1 cellular context compared by ENCODE assay signal in the genomic region with DNA sequence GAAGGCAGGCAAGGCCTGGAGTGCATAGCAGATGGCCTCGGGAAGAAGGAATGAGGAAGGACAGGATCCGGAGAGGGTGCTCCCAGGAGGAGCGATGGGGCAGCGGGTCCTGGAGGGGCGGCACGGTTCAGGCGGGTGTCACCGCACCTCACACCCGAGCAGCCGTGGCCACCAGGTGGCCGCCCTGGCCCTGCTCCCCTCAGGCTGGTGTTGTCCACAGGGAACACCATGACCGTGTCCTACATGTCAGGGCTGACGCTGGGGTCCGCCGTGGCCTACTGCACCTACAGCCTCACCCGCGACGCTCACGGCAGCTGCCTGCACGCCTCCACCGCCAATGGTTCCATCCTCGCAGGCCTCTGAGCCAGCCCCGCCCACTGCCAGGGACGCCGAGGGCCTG.
TF ChIP-seq lines count a peak whose summit lies in the region.

No MANE protein-coding gene starts in this region.

TF ChIP-seq in GM23338, 12 proteins besides CTCF, POLR2A, EP300 and RAD21 (continued from another document):
- TF ChIP-seq CREB1 (CRISPR knock-in tag; IDR thresholded peaks at IDR 0.05; ENCODE audit: low read depth) (no peak), EZH2 (IDR thresholded peaks at IDR 0.05; ENCODE audit: low read depth, unreplicated experiment) (no peak)
- TF ChIP-seq, protein P1, sequence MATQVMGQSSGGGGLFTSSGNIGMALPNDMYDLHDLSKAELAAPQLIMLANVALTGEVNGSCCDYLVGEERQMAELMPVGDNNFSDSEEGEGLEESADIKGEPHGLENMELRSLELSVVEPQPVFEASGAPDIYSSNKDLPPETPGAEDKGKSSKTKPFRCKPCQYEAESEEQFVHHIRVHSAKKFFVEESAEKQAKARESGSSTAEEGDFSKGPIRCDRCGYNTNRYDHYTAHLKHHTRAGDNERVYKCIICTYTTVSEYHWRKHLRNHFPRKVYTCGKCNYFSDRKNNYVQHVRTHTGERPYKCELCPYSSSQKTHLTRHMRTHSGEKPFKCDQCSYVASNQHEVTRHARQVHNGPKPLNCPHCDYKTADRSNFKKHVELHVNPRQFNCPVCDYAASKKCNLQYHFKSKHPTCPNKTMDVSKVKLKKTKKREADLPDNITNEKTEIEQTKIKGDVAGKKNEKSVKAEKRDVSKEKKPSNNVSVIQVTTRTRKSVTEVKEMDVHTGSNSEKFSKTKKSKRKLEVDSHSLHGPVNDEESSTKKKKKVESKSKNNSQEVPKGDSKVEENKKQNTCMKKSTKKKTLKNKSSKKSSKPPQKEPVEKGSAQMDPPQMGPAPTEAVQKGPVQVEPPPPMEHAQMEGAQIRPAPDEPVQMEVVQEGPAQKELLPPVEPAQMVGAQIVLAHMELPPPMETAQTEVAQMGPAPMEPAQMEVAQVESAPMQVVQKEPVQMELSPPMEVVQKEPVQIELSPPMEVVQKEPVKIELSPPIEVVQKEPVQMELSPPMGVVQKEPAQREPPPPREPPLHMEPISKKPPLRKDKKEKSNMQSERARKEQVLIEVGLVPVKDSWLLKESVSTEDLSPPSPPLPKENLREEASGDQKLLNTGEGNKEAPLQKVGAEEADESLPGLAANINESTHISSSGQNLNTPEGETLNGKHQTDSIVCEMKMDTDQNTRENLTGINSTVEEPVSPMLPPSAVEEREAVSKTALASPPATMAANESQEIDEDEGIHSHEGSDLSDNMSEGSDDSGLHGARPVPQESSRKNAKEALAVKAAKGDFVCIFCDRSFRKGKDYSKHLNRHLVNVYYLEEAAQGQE (IDR thresholded peaks at IDR 0.05; ENCODE audit: unreplicated experiment), result no peak
- TF ChIP-seq, protein P2, sequence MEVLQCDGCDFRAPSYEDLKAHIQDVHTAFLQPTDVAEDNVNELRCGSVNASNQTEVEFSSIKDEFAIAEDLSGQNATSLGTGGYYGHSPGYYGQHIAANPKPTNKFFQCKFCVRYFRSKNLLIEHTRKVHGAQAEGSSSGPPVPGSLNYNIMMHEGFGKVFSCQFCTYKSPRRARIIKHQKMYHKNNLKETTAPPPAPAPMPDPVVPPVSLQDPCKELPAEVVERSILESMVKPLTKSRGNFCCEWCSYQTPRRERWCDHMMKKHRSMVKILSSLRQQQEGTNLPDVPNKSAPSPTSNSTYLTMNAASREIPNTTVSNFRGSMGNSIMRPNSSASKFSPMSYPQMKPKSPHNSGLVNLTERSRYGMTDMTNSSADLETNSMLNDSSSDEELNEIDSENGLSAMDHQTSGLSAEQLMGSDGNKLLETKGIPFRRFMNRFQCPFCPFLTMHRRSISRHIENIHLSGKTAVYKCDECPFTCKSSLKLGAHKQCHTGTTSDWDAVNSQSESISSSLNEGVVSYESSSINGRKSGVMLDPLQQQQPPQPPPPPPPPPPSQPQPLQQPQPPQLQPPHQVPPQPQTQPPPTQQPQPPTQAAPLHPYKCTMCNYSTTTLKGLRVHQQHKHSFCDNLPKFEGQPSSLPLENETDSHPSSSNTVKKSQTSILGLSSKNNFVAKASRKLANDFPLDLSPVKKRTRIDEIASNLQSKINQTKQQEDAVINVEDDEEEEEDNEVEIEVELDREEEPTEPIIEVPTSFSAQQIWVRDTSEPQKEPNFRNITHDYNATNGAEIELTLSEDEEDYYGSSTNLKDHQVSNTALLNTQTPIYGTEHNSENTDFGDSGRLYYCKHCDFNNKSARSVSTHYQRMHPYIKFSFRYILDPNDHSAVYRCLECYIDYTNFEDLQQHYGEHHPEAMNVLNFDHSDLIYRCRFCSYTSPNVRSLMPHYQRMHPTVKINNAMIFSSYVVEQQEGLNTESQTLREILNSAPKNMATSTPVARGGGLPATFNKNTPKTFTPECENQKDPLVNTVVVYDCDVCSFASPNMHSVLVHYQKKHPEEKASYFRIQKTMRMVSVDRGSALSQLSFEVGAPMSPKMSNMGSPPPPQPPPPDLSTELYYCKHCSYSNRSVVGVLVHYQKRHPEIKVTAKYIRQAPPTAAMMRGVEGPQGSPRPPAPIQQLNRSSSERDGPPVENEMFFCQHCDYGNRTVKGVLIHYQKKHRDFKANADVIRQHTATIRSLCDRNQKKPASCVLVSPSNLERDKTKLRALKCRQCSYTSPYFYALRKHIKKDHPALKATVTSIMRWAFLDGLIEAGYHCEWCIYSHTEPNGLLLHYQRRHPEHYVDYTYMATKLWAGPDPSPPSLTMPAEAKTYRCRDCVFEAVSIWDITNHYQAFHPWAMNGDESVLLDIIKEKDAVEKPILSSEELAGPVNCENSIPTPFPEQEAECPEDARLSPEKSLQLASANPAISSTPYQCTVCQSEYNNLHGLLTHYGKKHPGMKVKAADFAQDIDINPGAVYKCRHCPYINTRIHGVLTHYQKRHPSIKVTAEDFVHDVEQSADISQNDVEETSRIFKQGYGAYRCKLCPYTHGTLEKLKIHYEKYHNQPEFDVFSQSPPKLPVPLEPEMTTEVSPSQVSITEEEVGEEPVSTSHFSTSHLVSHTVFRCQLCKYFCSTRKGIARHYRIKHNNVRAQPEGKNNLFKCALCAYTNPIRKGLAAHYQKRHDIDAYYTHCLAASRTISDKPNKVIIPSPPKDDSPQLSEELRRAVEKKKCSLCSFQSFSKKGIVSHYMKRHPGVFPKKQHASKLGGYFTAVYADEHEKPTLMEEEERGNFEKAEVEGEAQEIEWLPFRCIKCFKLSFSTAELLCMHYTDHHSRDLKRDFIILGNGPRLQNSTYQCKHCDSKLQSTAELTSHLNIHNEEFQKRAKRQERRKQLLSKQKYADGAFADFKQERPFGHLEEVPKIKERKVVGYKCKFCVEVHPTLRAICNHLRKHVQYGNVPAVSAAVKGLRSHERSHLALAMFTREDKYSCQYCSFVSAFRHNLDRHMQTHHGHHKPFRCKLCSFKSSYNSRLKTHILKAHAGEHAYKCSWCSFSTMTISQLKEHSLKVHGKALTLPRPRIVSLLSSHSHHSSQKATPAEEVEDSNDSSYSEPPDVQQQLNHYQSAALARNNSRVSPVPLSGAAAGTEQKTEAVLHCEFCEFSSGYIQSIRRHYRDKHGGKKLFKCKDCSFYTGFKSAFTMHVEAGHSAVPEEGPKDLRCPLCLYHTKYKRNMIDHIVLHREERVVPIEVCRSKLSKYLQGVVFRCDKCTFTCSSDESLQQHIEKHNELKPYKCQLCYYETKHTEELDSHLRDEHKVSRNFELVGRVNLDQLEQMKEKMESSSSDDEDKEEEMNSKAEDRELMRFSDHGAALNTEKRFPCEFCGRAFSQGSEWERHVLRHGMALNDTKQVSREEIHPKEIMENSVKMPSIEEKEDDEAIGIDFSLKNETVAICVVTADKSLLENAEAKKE (CRISPR knock-in tag; IDR thresholded peaks at IDR 0.05), result no peak
TF ChIP-seq in GM23338: peak in this region for 0.
